ENCODE assay signal across 8 cellular contexts in genomic region chr6:16964553-16965499, GRCh38.
DNase-seq lines count a peak whose midpoint lies in the region; ATAC-seq and TF ChIP-seq lines count a peak whose summit lies in the region.

No MANE protein-coding gene starts in this region.

- DNase-seq in NCI-H146 treated with DMSO at 0.1 percent for 48 hours (lab: John Stamatoyannopoulos, UW; ENCODE audit: unreplicated experiment) (peak; percentile 81), MCF 10A (ENCODE audit: unreplicated experiment) (peak; percentile 75), iPS-NIHi11 (ENCODE audit: low spot score) (peak; percentile 90)
- peak; percentile 52 for DNase-seq in stimulated activated CD4-positive, alpha-beta T cell treated with anti-CD3 and anti-CD28 coated beads, Interleukin-12 subunit alpha, Interleukin-12 subunit beta, amount 100 ng/mL, for 4 hours

- peak; percentile 72 for ATAC-seq in HG02610 (IDR thresholded peaks at IDR 0.05; ENCODE audit: unreplicated experiment)
- ATAC-seq in GM18520 (IDR thresholded peaks at IDR 0.05; ENCODE audit: unreplicated experiment): no peak

- no TSS peak for BruUV-seq in MCF 10A (replicated peaks; lab: Mats Ljungman, UMichigan)

- peak overlapping the region; percentile 22; the same call in 1 of the 2 replicates for H3K27ac ChIP-seq in VCaP

- peaks cover 6% of the 10 kb centered on the region for H3K27me3 Mint-ChIP-seq in MCF 10A (ENCODE audit: insufficient read depth, unreplicated experiment)

- CTCF ChIA-PET in MCF 10A (lab: Yijun Ruan, JAX): interaction anchor here (0.6 to 5.8 kb wide), 55 partner anchors 8 to 1116 kb away, joined by 3 to 45 read pairs (median 4); no protein-coding TSS in a partner anchor

- TF ChIP-seq CTCF in GM12872 (IDR thresholded peaks at IDR 0.05; ENCODE audit: insufficient read depth, low read depth, low read length) (peak; percentile 97), VCaP (conservative IDR thresholded peaks at IDR 0.05) (peak; percentile 72), MCF 10A (IDR thresholded peaks at IDR 0.05; ENCODE audit: unreplicated experiment) (peak; percentile 87)

- POLR2A ChIA-PET in MCF 10A (lab: Yijun Ruan, JAX): interaction anchor here (0.5 to 1.8 kb wide), 4 partner anchors 15 to 462 kb away, joined by 3 to 10 read pairs (median 4); no protein-coding TSS in a partner anchor

- no peak overlapping the region for H3K4me3 Mint-ChIP-seq in MCF 10A (ENCODE audit: unreplicated experiment)

- intact Hi-C loops in MCF 10A (cut with micrococcal nuclease): loop anchor here (1.0 to 10.0 kb wide), 4 partner anchors 120 to 632 kb away; no protein-coding TSS in a partner anchor

- peaks cover 5% of the 10 kb centered on the region for H3K4me1 Mint-ChIP-seq in MCF 10A (ENCODE audit: insufficient read depth, unreplicated experiment)

- peak overlapping the region; percentile 3 for H3K27ac Mint-ChIP-seq in MCF 10A (ENCODE audit: low read depth, unreplicated experiment)

- H3K9me3 Mint-ChIP-seq in MCF 10A (ENCODE audit: unreplicated experiment): no peaks in the 10 kb centered on the region

- H3K36me3 Mint-ChIP-seq in MCF 10A (ENCODE audit: insufficient read depth, unreplicated experiment): no peaks in the 10 kb centered on the region
